3 cellular contexts compared by ENCODE assay signal in genomic region chr1:217078010-217078704, GRCh38.
A peak's percentile ranks its signal among the peaks of the same experiment; 100 is the strongest.
TF ChIP-seq lines count a peak whose summit lies in the region.

No MANE protein-coding gene starts in this region.

TF ChIP-seq in liver, 16 proteins besides CTCF, POLR2A, EP300 and RAD21:
- TF ChIP-seq REST (IDR thresholded peaks at IDR 0.05) (peak; percentile 31), RXRA (IDR thresholded peaks at IDR 0.05) (no peak)

TF ChIP-seq in HepG2, 621 proteins besides CTCF, POLR2A, EP300 and RAD21:
- no peak for TF ChIP-seq GZF1 (CRISPR knock-in tag; IDR thresholded peaks at IDR 0.05)
- no peak for TF ChIP-seq HNRNPK (IDR thresholded peaks at IDR 0.05; ENCODE audit: low read depth, low read length, poor library complexity, severe bottlenecking)
- no peak for TF ChIP-seq ZNF460 (CRISPR knock-in tag; IDR thresholded peaks at IDR 0.05; ENCODE audit: borderline replicate concordance)
- TF ChIP-seq DPF2 (CRISPR knock-in tag; IDR thresholded peaks at IDR 0.05; ENCODE audit: borderline replicate concordance, low read depth): no peak
- TF ChIP-seq GTF3A (CRISPR knock-in tag; conservative IDR thresholded peaks at IDR 0.05): no peak
- TF ChIP-seq SAFB2 (CRISPR knock-in tag; IDR thresholded peaks at IDR 0.05; ENCODE audit: borderline replicate concordance, low read depth): no peak
- no peak for TF ChIP-seq CERS6 (CRISPR knock-in tag; IDR thresholded peaks at IDR 0.05)
- TF ChIP-seq CHD4 (IDR thresholded peaks at IDR 0.05; ENCODE audit: borderline replicate concordance, low read length): no peak

TF ChIP-seq in H1, 55 proteins besides CTCF, POLR2A, EP300 and RAD21:
- TF ChIP-seq ATF3 (IDR thresholded peaks at IDR 0.05; ENCODE audit: insufficient read depth, low read depth, low read length) (no peak), YY1 (IDR thresholded peaks at IDR 0.05; ENCODE audit: low read depth, low read length) (no peak), TCF12 (IDR thresholded peaks at IDR 0.05; ENCODE audit: low read depth, low read length) (no peak)
